8 cellular contexts compared by ENCODE assay signal in the genomic region with DNA sequence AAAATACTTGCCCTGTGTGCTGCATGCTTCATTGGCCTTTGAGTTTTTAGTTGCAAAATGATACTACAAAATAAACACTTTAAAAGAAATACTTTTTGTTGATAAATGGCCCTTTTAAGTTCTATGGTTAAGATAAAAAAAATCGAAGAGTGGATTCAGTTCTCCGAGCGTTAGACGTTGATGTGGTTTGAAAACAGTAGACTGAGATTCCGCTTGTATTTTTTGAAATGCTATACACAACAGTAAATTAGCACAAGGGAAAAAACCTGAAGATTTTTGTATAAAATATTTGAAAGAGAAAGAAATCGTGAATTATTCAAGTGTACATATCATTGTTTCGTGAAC. TPM values are rescaled to one million over a fixed set of nuclear protein-coding genes. Genes with fewer than 3 reads are reported as not detected.
DNase-seq lines count a peak whose midpoint lies in the region; ATAC-seq, FAIRE-seq and TF ChIP-seq lines count a peak whose summit lies in the region.

No MANE protein-coding gene starts in this region.

- TF ChIP-seq CTCF in kidney (IDR thresholded peaks at IDR 0.05; ENCODE audit: borderline replicate concordance, extremely low read depth, insufficient read depth), result no peak

- no peak for ATAC-seq in GM21367 (IDR thresholded peaks at IDR 0.05; ENCODE audit: unreplicated experiment)

- FAIRE-seq in kidney (lab: Jason Lieb, UNC), result no peak

- H3K27ac Mint-ChIP-seq in T-helper 1 cell treated with Interleukin-12 subunit alpha and Interleukin-12 subunit beta and Interleukin-4 antibody, amounts not matched to agents 30 μg/mL and 1 μg/mL, for 36 hours, result peak overlapping the region; percentile 67
- no peak overlapping the region for H3K27ac Mint-ChIP-seq in activated T-helper 2 cell treated with anti-CD3 and anti-CD28 coated beads, Interferon-gamma antibody, Interleukin-2, Interleukin-4, amounts not matched to agents 10 μg/mL and 5 μg/mL and 100 μg/mL, durations not matched to agents 14 hours and 24 hours and 36 hours

- peaks cover 22% of the 10 kb centered on the region for H3K4me1 Mint-ChIP-seq in T-helper 1 cell treated with Interleukin-12 subunit alpha and Interleukin-12 subunit beta and Interleukin-4 antibody, amounts not matched to agents 30 μg/mL and 1 μg/mL, for 36 hours (ENCODE audit: low read depth)
- peaks cover 27% of the 10 kb centered on the region for H3K4me1 Mint-ChIP-seq in activated T-helper 2 cell treated with anti-CD3 and anti-CD28 coated beads, Interferon-gamma antibody, Interleukin-2, Interleukin-4, amounts not matched to agents 10 μg/mL and 5 μg/mL and 100 μg/mL, durations not matched to agents 14 hours and 24 hours and 36 hours (ENCODE audit: low read depth)

- peak overlapping the region; percentile 97 for H3K4me3 Mint-ChIP-seq in T-helper 1 cell treated with Interleukin-12 subunit alpha and Interleukin-12 subunit beta and Interleukin-4 antibody, amounts not matched to agents 30 μg/mL and 1 μg/mL, for 36 hours
- H3K4me3 Mint-ChIP-seq in activated T-helper 2 cell treated with anti-CD3 and anti-CD28 coated beads, Interferon-gamma antibody, Interleukin-2, Interleukin-4, amounts not matched to agents 10 μg/mL and 5 μg/mL and 100 μg/mL, durations not matched to agents 14 hours and 24 hours and 36 hours (ENCODE audit: low read depth), result peak overlapping the region; percentile 84

- H3K27ac ChIP-seq in kidney (ENCODE audit: low read depth in 2 of 2, low read length in 2 of 2) (no peak overlapping the region), subcutaneous abdominal adipose tissue (ENCODE audit: low read depth, low read length) (peak overlapping the region; percentile 75)

- H3K27me3 ChIP-seq in subcutaneous abdominal adipose tissue (ENCODE audit: control insufficient read depth in 5 of 5, insufficient read depth in 4 of 5, low read length in 5 of 5), result no peaks in the 10 kb centered on the region

- peak overlapping the region; percentile 75 to 94 for H3K4me3 ChIP-seq in kidney (ENCODE audit: low read length in 2 of 2)
- H3K4me3 ChIP-seq in subcutaneous abdominal adipose tissue (ENCODE audit: low read depth in 1 of 5, low read length in 5 of 5), result peak overlapping the region; percentile 65 to 92 (median 86)

- intact Hi-C loops in activated T-helper 2 cell treated with anti-CD3 and anti-CD28 coated beads, Interferon-gamma antibody, Interleukin-2, Interleukin-4, amounts not matched to agents 10 μg/mL and 5 μg/mL and 100 μg/mL, durations not matched to agents 14 hours and 24 hours and 36 hours (cut with micrococcal nuclease), result loop anchor here (2.0 to 5.0 kb wide), 5 partner anchors 55 to 915 kb away; partner anchors contain the start of genes MRPL1 and PAQR3
- intact Hi-C loops in kidney (cut with DNase I), result no loop called here

- H3K4me1 ChIP-seq in kidney (ENCODE audit: control insufficient read depth in 1 of 2, insufficient read depth in 1 of 2, low read depth in 1 of 2, low read length in 2 of 2) (peaks cover 0 to 2% of the 10 kb centered on the region in 2 donors), subcutaneous abdominal adipose tissue (ENCODE audit: control insufficient read depth in 5 of 5, insufficient read depth in 5 of 5, low read length in 5 of 5) (peaks cover 0 to 34% (median 25%) of the 10 kb centered on the region in 5 donors)

- H3K9me3 ChIP-seq in kidney (ENCODE audit: control insufficient read depth in 1 of 2, low read length in 2 of 2), result no peaks in the 10 kb centered on the region
- H3K9me3 ChIP-seq in subcutaneous abdominal adipose tissue (ENCODE audit: control insufficient read depth in 5 of 5, low read length in 5 of 5), result no peaks in the 10 kb centered on the region

- peaks cover 5% of the 10 kb centered on the region for H3K36me3 Mint-ChIP-seq in T-helper 1 cell treated with Interleukin-12 subunit alpha and Interleukin-12 subunit beta and Interleukin-4 antibody, amounts not matched to agents 30 μg/mL and 1 μg/mL, for 36 hours (ENCODE audit: low read depth)
- H3K36me3 Mint-ChIP-seq in activated T-helper 2 cell treated with anti-CD3 and anti-CD28 coated beads, Interferon-gamma antibody, Interleukin-2, Interleukin-4, amounts not matched to agents 10 μg/mL and 5 μg/mL and 100 μg/mL, durations not matched to agents 14 hours and 24 hours and 36 hours (ENCODE audit: low read depth), result no peaks in the 10 kb centered on the region

- H3K27me3 Mint-ChIP-seq in T-helper 1 cell treated with Interleukin-12 subunit alpha and Interleukin-12 subunit beta and Interleukin-4 antibody, amounts not matched to agents 30 μg/mL and 1 μg/mL, for 36 hours (ENCODE audit: low read depth), result no peaks in the 10 kb centered on the region
- no peaks in the 10 kb centered on the region for H3K27me3 Mint-ChIP-seq in activated T-helper 2 cell treated with anti-CD3 and anti-CD28 coated beads, Interferon-gamma antibody, Interleukin-2, Interleukin-4, amounts not matched to agents 10 μg/mL and 5 μg/mL and 100 μg/mL, durations not matched to agents 14 hours and 24 hours and 36 hours (ENCODE audit: low read depth)

- H3K9ac ChIP-seq in kidney (ENCODE audit: low read length in 2 of 2), result peak overlapping the region; percentile 26 to 43
- H3K9ac ChIP-seq in subcutaneous abdominal adipose tissue (ENCODE audit: low read length in 5 of 5), result peak overlapping the region in 4 of 5 donors; percentile 50 to 93 (median 73)

- no peaks in the 10 kb centered on the region for H3K9me3 Mint-ChIP-seq in T-helper 1 cell treated with Interleukin-12 subunit alpha and Interleukin-12 subunit beta and Interleukin-4 antibody, amounts not matched to agents 30 μg/mL and 1 μg/mL, for 36 hours
- H3K9me3 Mint-ChIP-seq in activated T-helper 2 cell treated with anti-CD3 and anti-CD28 coated beads, Interferon-gamma antibody, Interleukin-2, Interleukin-4, amounts not matched to agents 10 μg/mL and 5 μg/mL and 100 μg/mL, durations not matched to agents 14 hours and 24 hours and 36 hours, result no peaks in the 10 kb centered on the region

- DNase-seq in T-helper 1 cell (no peak), kidney (no peak), SKM-1 (lab: John Stamatoyannopoulos, UW; ENCODE audit: unreplicated experiment) (no peak), HK-2 (ENCODE audit: unreplicated experiment) (no peak)
- DNase-seq in activated T-helper 2 cell treated with anti-CD3 and anti-CD28 coated beads, Interferon-gamma antibody, Interleukin-2, Interleukin-4, amounts not matched to agents 10 μg/mL and 5 μg/mL and 100 μg/mL, durations not matched to agents 14 hours and 24 hours and 36 hours (ENCODE audit: low spot score), result no peak

- H3K36me3 ChIP-seq in kidney (ENCODE audit: control insufficient read depth in 1 of 2, insufficient read depth in 2 of 2, low read length in 2 of 2), result no peaks in the 10 kb centered on the region
- H3K36me3 ChIP-seq in subcutaneous abdominal adipose tissue (ENCODE audit: control insufficient read depth in 5 of 5, insufficient read depth in 5 of 5, low read length in 5 of 5), result no peaks in the 10 kb centered on the region

RNA-seq across cellular contexts. Expression of gene BMP2K, which starts 1.4 kb away (rescaled TPM):
- total RNA-seq in activated T-helper 2 cell treated with anti-CD3 and anti-CD28 coated beads, Interferon-gamma antibody, Interleukin-2, Interleukin-4, amounts not matched to agents 10 μg/mL and 5 μg/mL and 100 μg/mL, durations not matched to agents 14 hours and 24 hours and 36 hours, result 12.6 and 14.6 TPM in 2 replicates
- total RNA-seq in kidney, result 43.1 TPM
- 6.0 TPM for polyA plus RNA-seq in kidney (ENCODE audit: insufficient read depth, low read depth, low replicate concordance)
